1 cellular context compared by ENCODE assay signal in genomic region chr19:33376423-33376822, GRCh38.
TF ChIP-seq lines count a peak whose summit lies in the region.

No MANE protein-coding gene starts in this region.

TF ChIP-seq in HepG2, 621 proteins besides CTCF, POLR2A, EP300 and RAD21 (continued from another document):
- TF ChIP-seq LCORL (IDR thresholded peaks at IDR 0.05) (no peak), LCORL (CRISPR knock-in tag; IDR thresholded peaks at IDR 0.05) (peak; percentile 69; the same call in 1 of the 2 replicates), DNMT3B (CRISPR knock-in tag; conservative IDR thresholded peaks at IDR 0.05) (no peak), HNF4G (IDR thresholded peaks at IDR 0.05; ENCODE audit: borderline replicate concordance, low read depth, low read length) (no peak), HNF4G (CRISPR knock-in tag; IDR thresholded peaks at IDR 0.05; ENCODE audit: borderline replicate concordance, low read depth) (peak; percentile 22; the same call in 1 of the 2 replicates), ELK4 (CRISPR knock-in tag; IDR thresholded peaks at IDR 0.05; ENCODE audit: borderline replicate concordance) (no peak), ZNF510 (CRISPR knock-in tag; IDR thresholded peaks at IDR 0.05; ENCODE audit: low read depth) (no peak), ZNF614 (CRISPR knock-in tag; IDR thresholded peaks at IDR 0.05; ENCODE audit: borderline replicate concordance) (0 out of 2 replicates have a peak, but pooled peaks have one; percentile 18), TEAD3 (CRISPR knock-in tag; optimal IDR thresholded peaks at IDR 0.05; ENCODE audit: borderline replicate concordance) (peak; percentile 7), REL (CRISPR knock-in tag; conservative IDR thresholded peaks at IDR 0.05) (no peak), SOX5 (CRISPR knock-in tag; IDR thresholded peaks at IDR 0.05; ENCODE audit: borderline replicate concordance) (peak; percentile 25; the same call in 1 of the 2 replicates), ZNF567 (CRISPR knock-in tag; IDR thresholded peaks at IDR 0.05; ENCODE audit: borderline replicate concordance) (no peak), MAFF (IDR thresholded peaks at IDR 0.05; ENCODE audit: low read depth, low read length) (no peak), ZNF496 (CRISPR knock-in tag; IDR thresholded peaks at IDR 0.05; ENCODE audit: insufficient replicate concordance) (no peak), ZNF501 (CRISPR knock-in tag; IDR thresholded peaks at IDR 0.05) (no peak), FOSL2 (CRISPR knock-in tag; IDR thresholded peaks at IDR 0.05) (peak; percentile 81), SAP130 (CRISPR knock-in tag; IDR thresholded peaks at IDR 0.05; ENCODE audit: low read depth) (peak; percentile 59; the same call in 1 of the 2 replicates), ZNF451 (CRISPR knock-in tag; IDR thresholded peaks at IDR 0.05) (no peak), SMARCC2 (IDR thresholded peaks at IDR 0.05) (no peak), ELF3 (CRISPR knock-in tag; IDR thresholded peaks at IDR 0.05) (peak; percentile 42), ZMYM4 (CRISPR knock-in tag; IDR thresholded peaks at IDR 0.05) (no peak), SMC3 (IDR thresholded peaks at IDR 0.05; ENCODE audit: low read length) (no peak), THYN1 (CRISPR knock-in tag; IDR thresholded peaks at IDR 0.05; ENCODE audit: borderline replicate concordance, low read depth) (no peak), FOXP1 (IDR thresholded peaks at IDR 0.05) (no peak), FOXP1 (CRISPR knock-in tag; IDR thresholded peaks at IDR 0.05) (peak; percentile 47), BCL6 (CRISPR knock-in tag; IDR thresholded peaks at IDR 0.05) (peak; percentile 25; the same call in 1 of the 2 replicates), MTA3 (CRISPR knock-in tag; IDR thresholded peaks at IDR 0.05) (no peak), ZNF18 (CRISPR knock-in tag; IDR thresholded peaks at IDR 0.05; ENCODE audit: insufficient replicate concordance) (no peak), SP5 (CRISPR knock-in tag; IDR thresholded peaks at IDR 0.05; ENCODE audit: borderline replicate concordance, low read depth) (0 out of 2 replicates have a peak, but pooled peaks have one; percentile 27), ZNF772 (CRISPR knock-in tag; IDR thresholded peaks at IDR 0.05) (0 out of 2 replicates have a peak, but pooled peaks have one; percentile 25), KDM4B (CRISPR knock-in tag; IDR thresholded peaks at IDR 0.05) (peak; percentile 24; the same call in 1 of the 2 replicates), FOXP4 (CRISPR knock-in tag; IDR thresholded peaks at IDR 0.05) (peak; percentile 50; the same call in 1 of the 2 replicates), HNF4A (CRISPR knock-in tag; IDR thresholded peaks at IDR 0.05) (peak; percentile 58; the same call in 1 of the 2 replicates), ZBTB7A (CRISPR knock-in tag; IDR thresholded peaks at IDR 0.05) (no peak), ZBTB21 (CRISPR knock-in tag; IDR thresholded peaks at IDR 0.05) (no peak), AHDC1 (CRISPR knock-in tag; IDR thresholded peaks at IDR 0.05; ENCODE audit: borderline replicate concordance) (no peak)
TF ChIP-seq in HepG2: peak in this region for 27.
